Comparison of ENCODE assay signal across 28 cellular contexts in the genomic region with DNA sequence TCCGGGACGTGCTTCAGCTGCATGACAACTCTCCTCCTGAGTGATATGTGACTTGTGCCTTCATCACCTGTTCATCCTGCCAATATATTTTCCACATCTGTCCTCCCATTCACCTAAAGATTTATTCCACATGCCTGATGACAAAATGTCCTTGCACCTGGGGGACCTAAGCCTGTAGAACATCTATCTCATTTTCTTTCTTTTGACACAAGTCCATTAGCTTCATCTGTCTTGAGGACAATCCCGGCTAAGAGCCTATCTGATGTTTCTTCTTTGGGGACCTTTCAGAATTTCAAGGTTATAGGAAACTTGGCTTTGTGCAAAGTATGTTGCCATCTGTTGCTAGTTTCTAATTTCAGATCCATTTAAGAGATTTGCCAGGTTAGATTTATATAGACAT. TPM values are rescaled to one million over a fixed set of nuclear protein-coding genes. Genes with fewer than 3 reads are reported as not detected.
"Had no signal": no experiment of that assay in that cellular context is flagged by ENCODE, and none has a peak within 500 bp of the region (broad histone marks: within the 10 kb centered on the region; RNA-seq: fewer than 3 reads in every experiment).

No MANE protein-coding gene starts in this region.

- H3K27me3 Mint-ChIP-seq: activated CD4-positive, alpha-beta T cell treated with anti-CD3 and anti-CD28 coated beads, Interleukin-2, amount 10 ng/mL, durations not matched to agents 24 days and 14 days; activated T-helper 17 cell treated with anti-CD3 and anti-CD28 coated beads, Interleukin-2, amount 50 U/mL, for 72 hours had no signal

- H3K27ac ChIP-seq: ascending aorta, cardiac muscle cell, SJSA1 had no signal

- H3K36me3 Mint-ChIP-seq: activated naive CD4-positive, alpha-beta T cell treated with anti-CD3 and anti-CD28 coated beads, Interleukin-2, amount 50 U/mL, for 24 hours; activated naive CD8-positive, alpha-beta T cell treated with anti-CD3 and anti-CD28 coated beads, Interleukin-2, amount 10 ng/mL, durations not matched to agents 7 days and 5 days; T-cell had no signal

- H3K36me3 ChIP-seq: ascending aorta, cardiac muscle cell had no signal

- H3K27ac Mint-ChIP-seq: activated CD4-positive, alpha-beta T cell treated with anti-CD3 and anti-CD28 coated beads, Interleukin-2, amount 10 ng/mL, durations not matched to agents 24 days and 14 days; activated CD8-positive, alpha-beta T cell treated with anti-CD3 and anti-CD28 coated beads for 36 hours; activated naive CD4-positive, alpha-beta T cell treated with anti-CD3 and anti-CD28 coated beads, Interleukin-2, amount 50 U/mL, for 24 hours; activated naive CD8-positive, alpha-beta T cell treated with anti-CD3 and anti-CD28 coated beads, Interleukin-2, amount 10 ng/mL, durations not matched to agents 7 days and 5 days; activated T-cell treated with anti-CD3 and anti-CD28 coated beads, Interleukin-2, amount 50 U/mL, for 72 hours; activated T-helper 17 cell treated with anti-CD3 and anti-CD28 coated beads, Interleukin-2, amount 50 U/mL, for 72 hours; T-cell had no signal

- H3K4me1 ChIP-seq: ascending aorta, SJSA1 had no signal

- H3K9me3 ChIP-seq: ascending aorta, SJSA1 had no signal

- H3K4me1 Mint-ChIP-seq: activated CD4-positive, alpha-beta T cell treated with anti-CD3 and anti-CD28 coated beads, Interleukin-2, amount 10 ng/mL, durations not matched to agents 24 days and 14 days; activated naive CD4-positive, alpha-beta T cell treated with anti-CD3 and anti-CD28 coated beads, Interleukin-2, amount 50 U/mL, for 24 hours; activated naive CD8-positive, alpha-beta T cell treated with anti-CD3 and anti-CD28 coated beads, Interleukin-2, amount 10 ng/mL, durations not matched to agents 7 days and 5 days; activated T-helper 17 cell treated with anti-CD3 and anti-CD28 coated beads, Interleukin-2, amount 50 U/mL, for 72 hours; central memory CD8-positive, alpha-beta T cell; T-cell had no signal

- H3K4me3 Mint-ChIP-seq: activated CD4-positive, alpha-beta T cell treated with anti-CD3 and anti-CD28 coated beads, Interleukin-2, amount 10 ng/mL, durations not matched to agents 24 days and 14 days; activated CD8-positive, alpha-beta T cell treated with anti-CD3 and anti-CD28 coated beads for 36 hours; activated naive CD4-positive, alpha-beta T cell treated with anti-CD3 and anti-CD28 coated beads, Interleukin-2, amount 50 U/mL, for 24 hours; activated naive CD8-positive, alpha-beta T cell treated with anti-CD3 and anti-CD28 coated beads, Interleukin-2, amount 10 ng/mL, durations not matched to agents 7 days and 5 days; activated T-cell treated with anti-CD3 and anti-CD28 coated beads, Interleukin-2, amount 50 U/mL, for 72 hours; activated T-helper 17 cell treated with anti-CD3 and anti-CD28 coated beads, Interleukin-2, amount 50 U/mL, for 72 hours; central memory CD8-positive, alpha-beta T cell; T-cell had no signal

- H3K9me3 Mint-ChIP-seq: activated CD4-positive, alpha-beta T cell treated with anti-CD3 and anti-CD28 coated beads, Interleukin-2, amount 10 ng/mL, durations not matched to agents 24 days and 14 days; activated CD8-positive, alpha-beta T cell treated with anti-CD3 and anti-CD28 coated beads for 36 hours; activated naive CD4-positive, alpha-beta T cell treated with anti-CD3 and anti-CD28 coated beads, Interleukin-2, amount 50 U/mL, for 24 hours; activated naive CD8-positive, alpha-beta T cell treated with anti-CD3 and anti-CD28 coated beads, Interleukin-2, amount 10 ng/mL, durations not matched to agents 7 days and 5 days; activated T-cell treated with anti-CD3 and anti-CD28 coated beads, Interleukin-2, amount 50 U/mL, for 72 hours; activated T-helper 17 cell treated with anti-CD3 and anti-CD28 coated beads, Interleukin-2, amount 50 U/mL, for 72 hours; central memory CD8-positive, alpha-beta T cell; T-cell had no signal

- H3K4me3 ChIP-seq: ascending aorta, cardiac muscle cell, SJSA1 had no signal

- DNase-seq: activated CD4-positive, alpha-beta T cell treated with anti-CD3 and anti-CD28 coated beads, Interleukin-2, amount 10 ng/mL, durations not matched to agents 24 days and 14 days; activated CD4-positive, alpha-beta T cell treated with anti-CD3 and anti-CD28 coated beads, Interleukin-2, amount 50 U/mL, for 4 hours; activated CD8-positive, alpha-beta T cell treated with anti-CD3 and anti-CD28 coated beads for 36 hours; activated gamma-delta T cell; activated naive CD4-positive, alpha-beta T cell treated with Interleukin-2 at 50 U/mL for 16 hours; activated naive CD8-positive, alpha-beta T cell treated with anti-CD3 and anti-CD28 coated beads, Interleukin-2, amount 10 ng/mL, durations not matched to agents 7 days and 5 days; activated T-cell treated with anti-CD3 and anti-CD28 coated beads, Interleukin-2, amount 50 U/mL, for 1 hour; activated T-cell treated with anti-CD3 and anti-CD28 coated beads, Interleukin-2, amount 50 U/mL, for 72 hours; amygdala; NCI-H1092 treated with DMSO at 0.1 percent for 48 hours; NCI-H1417 treated with DMSO at 0.1 percent for 48 hours; NCI-H187 treated with DMSO at 0.1 percent for 48 hours; NCI-H2081; NCI-H2227 treated with DMSO at 0.1 percent for 48 hours; NCI-H446; NCI-H526; NCI-H748 treated with DMSO at 0.1 percent for 48 hours; SHP77; T-cell; T-helper 2 cell; T-helper 9 cell had no signal

- H3K27me3 ChIP-seq: ascending aorta, cardiac muscle cell, SJSA1 had no signal

RNA-seq across cellular contexts. Expression of a gene that starts 41.1 kb away (rescaled TPM):
- total RNA-seq: activated CD4-positive, alpha-beta T cell treated with anti-CD3 and anti-CD28 coated beads, Interleukin-2, amount 10 ng/mL, durations not matched to agents 24 days and 14 days; activated CD8-positive, alpha-beta memory T cell treated with anti-CD3 and anti-CD28 coated beads for 36 hours; activated CD8-positive, alpha-beta T cell treated with anti-CD3 and anti-CD28 coated beads for 36 hours; activated naive CD8-positive, alpha-beta T cell treated with anti-CD3 and anti-CD28 coated beads, Interleukin-2, amount 10 ng/mL, durations not matched to agents 7 days and 5 days; activated T-cell treated with anti-CD3 and anti-CD28 coated beads, Interleukin-2, amount 50 U/mL, for 72 hours; cardiac muscle cell; T-cell had no signal
- polyA plus RNA-seq: cardiac muscle cell had no signal
